ENCODE assay signal across 18 cellular contexts in genomic region chr5:96197359-96197758, GRCh38.
"Had no signal": no experiment of that assay in that cellular context is flagged by ENCODE, and none has a peak within 500 bp of the region (broad histone marks: within the 10 kb centered on the region; RNA-seq: fewer than 3 reads in every experiment).

No MANE protein-coding gene starts in this region.

- H3K4me1 ChIP-seq: tibial nerve, vagina had no signal

- H3K36me3 ChIP-seq: ovary, tibial nerve, vagina had no signal

- ATAC-seq: activated T-cell treated with anti-CD3 and anti-CD28 coated beads, Interleukin-2, amount 50 U/mL, for 72 hours; effector memory CD8-positive, alpha-beta T cell; stimulated activated memory B cell treated with anti-CD40 and anti-IgM and Interleukin-4, amounts not matched to agents 10 μg/mL and 1 μg/mL and 100 μg/mL, for 72 hours; T-helper 17 cell had no signal

- FAIRE-seq: TTC549 had no signal

- H3K4me3 ChIP-seq: ovary, tibial nerve, vagina had no signal

- H3K9me3 ChIP-seq: ovary, tibial nerve, vagina had no signal

- H3K27ac ChIP-seq: ovary, vagina had no signal

- H3K27me3 ChIP-seq: ovary, tibial nerve, vagina had no signal

- DNase-seq: activated CD4-positive, alpha-beta T cell treated with anti-CD3 and anti-CD28 coated beads, Interleukin-2, amount 10 ng/mL, durations not matched to agents 7 days and 5 days; activated CD4-positive, CD25-positive, alpha-beta regulatory T cell; activated CD8-positive, alpha-beta memory T cell treated with anti-CD3 and anti-CD28 coated beads, Interleukin-2, amount 50 U/mL, for 48 hours; activated naive CD8-positive, alpha-beta T cell treated with anti-CD3 and anti-CD28 coated beads for 36 hours; activated T-cell treated with anti-CD3 and anti-CD28 coated beads, Interleukin-2, amount 50 U/mL, for 72 hours; cerebellar nuclear complex; dermis blood vessel endothelial cell; effector memory CD8-positive, alpha-beta T cell; foreskin melanocyte; head of caudate nucleus; kidney glomerular epithelial cell; ovary; stimulated activated CD4-positive, alpha-beta T cell treated with anti-CD3 and anti-CD28 coated beads, Interleukin-2, amount 100 ng/mL, for 48 hours; T-helper 17 cell had no signal
